2 cellular contexts compared by ENCODE assay signal in the genomic region with DNA sequence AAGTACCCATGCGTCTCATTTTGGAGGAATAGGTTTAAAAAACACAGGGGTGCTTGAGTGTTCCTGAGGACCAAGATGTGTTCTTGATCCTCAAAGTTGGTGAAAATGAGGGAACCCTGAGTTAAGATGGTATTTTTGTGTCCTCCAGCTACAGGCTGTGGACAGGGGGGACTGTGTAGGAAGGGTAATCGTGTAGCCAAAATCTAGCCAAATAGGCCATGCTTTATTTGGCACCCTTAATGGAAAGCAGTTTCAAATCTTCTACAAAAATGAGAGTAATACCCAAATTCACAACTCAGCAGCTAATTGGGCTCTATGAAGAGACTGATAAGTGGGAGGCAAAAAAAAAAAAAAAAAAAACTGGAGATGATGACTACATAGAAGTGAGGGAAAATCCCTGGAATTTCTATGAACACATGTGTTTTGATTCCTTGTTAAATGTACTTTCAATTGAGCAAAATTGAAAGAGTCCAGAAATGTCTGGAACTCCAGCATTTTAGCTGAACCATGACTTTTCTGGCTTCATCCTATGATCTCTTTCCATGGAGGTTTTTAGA.
TF ChIP-seq lines count a peak whose summit lies in the region.

No MANE protein-coding gene starts in this region.

TF ChIP-seq in liver, 16 proteins besides CTCF, POLR2A, EP300 and RAD21:
- no peak for TF ChIP-seq REST (IDR thresholded peaks at IDR 0.05)
- TF ChIP-seq TAF1 (conservative IDR thresholded peaks at IDR 0.05), result peak; percentile 46

TF ChIP-seq in HepG2, 621 proteins besides CTCF, POLR2A, EP300 and RAD21:
- TF ChIP-seq, protein P1, sequence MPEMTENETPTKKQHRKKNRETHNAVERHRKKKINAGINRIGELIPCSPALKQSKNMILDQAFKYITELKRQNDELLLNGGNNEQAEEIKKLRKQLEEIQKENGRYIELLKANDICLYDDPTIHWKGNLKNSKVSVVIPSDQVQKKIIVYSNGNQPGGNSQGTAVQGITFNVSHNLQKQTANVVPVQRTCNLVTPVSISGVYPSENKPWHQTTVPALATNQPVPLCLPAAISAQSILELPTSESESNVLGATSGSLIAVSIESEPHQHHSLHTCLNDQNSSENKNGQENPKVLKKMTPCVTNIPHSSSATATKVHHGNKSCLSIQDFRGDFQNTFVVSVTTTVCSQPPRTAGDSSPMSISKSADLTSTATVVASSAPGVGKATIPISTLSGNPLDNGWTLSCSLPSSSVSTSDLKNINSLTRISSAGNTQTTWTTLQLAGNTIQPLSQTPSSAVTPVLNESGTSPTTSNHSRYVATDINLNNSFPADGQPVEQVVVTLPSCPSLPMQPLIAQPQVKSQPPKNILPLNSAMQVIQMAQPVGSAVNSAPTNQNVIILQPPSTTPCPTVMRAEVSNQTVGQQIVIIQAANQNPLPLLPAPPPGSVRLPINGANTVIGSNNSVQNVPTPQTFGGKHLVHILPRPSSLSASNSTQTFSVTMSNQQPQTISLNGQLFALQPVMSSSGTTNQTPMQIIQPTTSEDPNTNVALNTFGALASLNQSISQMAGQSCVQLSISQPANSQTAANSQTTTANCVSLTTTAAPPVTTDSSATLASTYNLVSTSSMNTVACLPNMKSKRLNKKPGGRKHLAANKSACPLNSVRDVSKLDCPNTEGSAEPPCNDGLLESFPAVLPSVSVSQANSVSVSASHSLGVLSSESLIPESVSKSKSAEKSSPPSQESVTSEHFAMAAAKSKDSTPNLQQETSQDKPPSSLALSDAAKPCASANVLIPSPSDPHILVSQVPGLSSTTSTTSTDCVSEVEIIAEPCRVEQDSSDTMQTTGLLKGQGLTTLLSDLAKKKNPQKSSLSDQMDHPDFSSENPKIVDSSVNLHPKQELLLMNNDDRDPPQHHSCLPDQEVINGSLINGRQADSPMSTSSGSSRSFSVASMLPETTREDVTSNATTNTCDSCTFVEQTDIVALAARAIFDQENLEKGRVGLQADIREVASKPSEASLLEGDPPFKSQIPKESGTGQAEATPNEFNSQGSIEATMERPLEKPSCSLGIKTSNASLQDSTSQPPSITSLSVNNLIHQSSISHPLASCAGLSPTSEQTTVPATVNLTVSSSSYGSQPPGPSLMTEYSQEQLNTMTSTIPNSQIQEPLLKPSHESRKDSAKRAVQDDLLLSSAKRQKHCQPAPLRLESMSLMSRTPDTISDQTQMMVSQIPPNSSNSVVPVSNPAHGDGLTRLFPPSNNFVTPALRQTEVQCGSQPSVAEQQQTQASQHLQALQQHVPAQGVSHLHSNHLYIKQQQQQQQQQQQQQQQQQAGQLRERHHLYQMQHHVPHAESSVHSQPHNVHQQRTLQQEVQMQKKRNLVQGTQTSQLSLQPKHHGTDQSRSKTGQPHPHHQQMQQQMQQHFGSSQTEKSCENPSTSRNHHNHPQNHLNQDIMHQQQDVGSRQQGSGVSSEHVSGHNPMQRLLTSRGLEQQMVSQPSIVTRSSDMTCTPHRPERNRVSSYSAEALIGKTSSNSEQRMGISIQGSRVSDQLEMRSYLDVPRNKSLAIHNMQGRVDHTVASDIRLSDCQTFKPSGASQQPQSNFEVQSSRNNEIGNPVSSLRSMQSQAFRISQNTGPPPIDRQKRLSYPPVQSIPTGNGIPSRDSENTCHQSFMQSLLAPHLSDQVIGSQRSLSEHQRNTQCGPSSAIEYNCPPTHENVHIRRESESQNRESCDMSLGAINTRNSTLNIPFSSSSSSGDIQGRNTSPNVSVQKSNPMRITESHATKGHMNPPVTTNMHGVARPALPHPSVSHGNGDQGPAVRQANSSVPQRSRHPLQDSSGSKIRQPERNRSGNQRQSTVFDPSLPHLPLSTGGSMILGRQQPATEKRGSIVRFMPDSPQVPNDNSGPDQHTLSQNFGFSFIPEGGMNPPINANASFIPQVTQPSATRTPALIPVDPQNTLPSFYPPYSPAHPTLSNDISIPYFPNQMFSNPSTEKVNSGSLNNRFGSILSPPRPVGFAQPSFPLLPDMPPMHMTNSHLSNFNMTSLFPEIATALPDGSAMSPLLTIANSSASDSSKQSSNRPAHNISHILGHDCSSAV (CRISPR knock-in tag; IDR thresholded peaks at IDR 0.05; ENCODE audit: borderline replicate concordance), result no peak
- TF ChIP-seq ZBTB7B (CRISPR knock-in tag; IDR thresholded peaks at IDR 0.05) (no peak), ZNF362 (CRISPR knock-in tag; IDR thresholded peaks at IDR 0.05; ENCODE audit: borderline replicate concordance) (no peak), U2AF1 (optimal IDR thresholded peaks at IDR 0.05; ENCODE audit: low read depth, low read length) (no peak), FOXC1 (CRISPR knock-in tag; IDR thresholded peaks at IDR 0.05; ENCODE audit: borderline replicate concordance) (no peak), ZNF616 (CRISPR knock-in tag; IDR thresholded peaks at IDR 0.05; ENCODE audit: low read depth) (no peak), ZFP62 (CRISPR knock-in tag; IDR thresholded peaks at IDR 0.05) (no peak), MIXL1 (CRISPR knock-in tag; IDR thresholded peaks at IDR 0.05) (no peak), HNRNPLL (IDR thresholded peaks at IDR 0.05; ENCODE audit: low read depth, low read length, poor library complexity, severe bottlenecking) (no peak), ZNF12 (CRISPR knock-in tag; IDR thresholded peaks at IDR 0.05) (no peak), SMC3 (IDR thresholded peaks at IDR 0.05; ENCODE audit: low read length) (no peak), NFIB (CRISPR knock-in tag; IDR thresholded peaks at IDR 0.05; ENCODE audit: borderline replicate concordance) (no peak), KLF9 (CRISPR knock-in tag; IDR thresholded peaks at IDR 0.05; ENCODE audit: low read depth) (no peak), ZNF615 (CRISPR knock-in tag; IDR thresholded peaks at IDR 0.05; ENCODE audit: borderline replicate concordance) (no peak), THYN1 (CRISPR knock-in tag; IDR thresholded peaks at IDR 0.05; ENCODE audit: borderline replicate concordance, low read depth) (no peak), PRDM4 (CRISPR knock-in tag; IDR thresholded peaks at IDR 0.05; ENCODE audit: borderline replicate concordance) (no peak), GRHL1 (CRISPR knock-in tag; conservative IDR thresholded peaks at IDR 0.05) (no peak), XRCC5 (optimal IDR thresholded peaks at IDR 0.05; ENCODE audit: low read length) (no peak), KDM1A (CRISPR knock-in tag; IDR thresholded peaks at IDR 0.05) (no peak)
- TF ChIP-seq, protein P2, sequence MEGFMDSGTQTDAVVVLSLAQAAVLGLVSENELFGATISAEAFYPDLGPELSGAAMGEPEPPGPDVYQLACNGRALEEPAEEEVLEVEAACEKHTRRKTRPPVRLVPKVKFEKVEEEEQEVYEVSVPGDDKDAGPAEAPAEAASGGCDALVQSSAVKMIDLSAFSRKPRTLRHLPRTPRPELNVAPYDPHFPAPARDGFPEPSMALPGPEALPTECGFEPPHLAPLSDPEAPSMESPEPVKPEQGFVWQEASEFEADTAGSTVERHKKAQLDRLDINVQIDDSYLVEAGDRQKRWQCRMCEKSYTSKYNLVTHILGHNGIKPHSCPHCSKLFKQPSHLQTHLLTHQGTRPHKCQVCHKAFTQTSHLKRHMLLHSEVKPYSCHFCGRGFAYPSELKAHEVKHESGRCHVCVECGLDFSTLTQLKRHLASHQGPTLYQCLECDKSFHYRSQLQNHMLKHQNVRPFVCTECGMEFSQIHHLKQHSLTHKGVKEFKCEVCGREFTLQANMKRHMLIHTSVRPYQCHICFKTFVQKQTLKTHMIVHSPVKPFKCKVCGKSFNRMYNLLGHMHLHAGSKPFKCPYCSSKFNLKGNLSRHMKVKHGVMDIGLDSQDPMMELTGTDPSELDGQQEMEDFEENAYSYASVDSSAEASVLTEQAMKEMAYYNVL (CRISPR knock-in tag; IDR thresholded peaks at IDR 0.05; ENCODE audit: borderline replicate concordance), result no peak
